In the genomic region with DNA sequence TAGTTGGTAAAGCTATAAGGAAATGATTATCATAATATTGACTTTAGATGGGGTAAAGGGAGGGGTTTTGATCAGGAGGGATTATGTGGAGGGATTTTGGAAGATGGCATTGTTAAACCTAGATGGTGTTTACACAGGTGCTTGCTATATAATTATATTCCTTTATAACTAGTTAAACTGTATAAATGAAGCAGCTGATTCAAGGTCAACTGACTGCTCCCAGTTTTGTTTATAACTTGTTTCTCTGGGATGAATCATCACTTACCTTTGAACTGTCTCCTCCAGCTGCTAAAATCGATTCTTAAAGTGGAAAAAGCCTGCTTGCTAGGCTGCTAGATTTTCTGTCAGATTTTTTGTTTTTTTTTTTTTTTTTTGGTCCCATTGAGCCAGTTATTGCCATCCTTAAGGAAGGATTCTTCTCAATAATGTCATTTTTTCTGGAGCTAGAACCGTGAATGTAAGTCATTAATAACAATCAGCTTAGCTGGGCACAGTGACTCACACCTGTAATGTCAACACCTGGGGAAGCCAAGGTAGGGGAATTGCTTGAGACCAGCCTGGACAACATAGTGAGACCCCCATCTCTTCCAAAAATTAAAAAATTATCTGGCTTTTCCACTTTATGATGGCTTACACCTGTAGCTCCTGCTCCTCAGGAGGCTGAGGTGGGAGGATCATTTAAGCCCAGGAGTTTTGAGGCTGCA, we compare ENCODE assay signal across 13 cellular contexts.
DNase-seq lines count a peak whose midpoint lies in the region; ATAC-seq, FAIRE-seq and TF ChIP-seq lines count a peak whose summit lies in the region.
"Had no signal": no experiment of that assay in that cellular context is flagged by ENCODE, and none has a peak within 500 bp of the region (broad histone marks: within the 10 kb centered on the region; RNA-seq: fewer than 3 reads in every experiment).

No MANE protein-coding gene starts in this region.

- H3K79me2 ChIP-seq in HepG2 (ENCODE audit: insufficient read depth, low read length), result no peaks in the 10 kb centered on the region
- no peaks in the 10 kb centered on the region for H3K79me2 ChIP-seq in GM23338 (replicated peaks; ENCODE audit: insufficient read depth)

- H4K20me1 ChIP-seq in HepG2 (ENCODE audit: insufficient read depth, low read length) (no peaks in the 10 kb centered on the region), GM23338 (replicated peaks; ENCODE audit: insufficient read depth) (no peaks in the 10 kb centered on the region; the same call in none of the 2 replicates)

- peaks cover 5% of the 10 kb centered on the region; the same call in 1 of the 2 replicates for H3K9me3 ChIP-seq in HepG2 (ENCODE audit: low read length)
- H3K9me3 ChIP-seq: BE2C, SJSA1 had no signal

- H3K4me3 ChIP-seq in HepG2 (replicated peaks in 1 of 3; ENCODE audit: insufficient read depth in 1 of 3, low read depth in 2 of 3, low read length in 3 of 3) (no peak overlapping the region; a peak in 1 of 6 replicates), GM23338 (no peak overlapping the region)
- H3K4me3 ChIP-seq: SJSA1, smooth muscle cell had no signal

- no peak overlapping the region for H3K4me3 Mint-ChIP-seq in GM23338
- H3K4me3 Mint-ChIP-seq: stimulated activated naive B cell treated with anti-CD40 and anti-IgM and Interleukin-4, amounts not matched to agents 10 μg/mL and 1 μg/mL and 100 μg/mL, for 72 hours had no signal

- H3K9ac ChIP-seq in HepG2 (ENCODE audit: insufficient read depth, low read depth, low read length), result no peak overlapping the region

- POLR2A ChIA-PET in HepG2 (lab: Yijun Ruan, JAX), result interaction anchor here (0.6 to 1.2 kb wide), 3 partner anchors 9 to 83 kb away, joined by 3 to 4 read pairs (median 3); no protein-coding TSS in a partner anchor

- ATAC-seq in HepG2 (peak; percentile 76), HG02973 (IDR thresholded peaks at IDR 0.05; ENCODE audit: unreplicated experiment) (no peak), GM23338 (no peak)
- ATAC-seq: stimulated activated naive B cell treated with anti-CD40 and anti-IgM and Interleukin-4, amounts not matched to agents 10 μg/mL and 1 μg/mL and 100 μg/mL, for 72 hours had no signal

- TF ChIP-seq POLR2A in HepG2 (IDR thresholded peaks at IDR 0.05; ENCODE audit: insufficient read depth in 1 of 2, low read depth in 2 of 2, low read length in 2 of 2), result no peak

- CTCF ChIA-PET in HepG2 (lab: Yijun Ruan, JAX; ENCODE audit: low intra/inter-chr PET ratio, low total read pairs), result no interaction called here

- TF ChIP-seq CTCF in VCaP (conservative IDR thresholded peaks at IDR 0.05), result no peak
- TF ChIP-seq CTCF in HepG2 (CRISPR knock-in tag; IDR thresholded peaks at IDR 0.05), result no peak
- no peak for TF ChIP-seq CTCF in GM23338 (conservative IDR thresholded peaks at IDR 0.05; ENCODE audit: low read depth in 2 of 2)

- no peak for FAIRE-seq in HepG2 (lab: Jason Lieb, UNC)

- 5% methylated on average over 2 of the region's 2 CpGs for WGBS in HepG2 (ENCODE audit: low lambda C conversion rate)

- no peak overlapping the region for H3K27ac Mint-ChIP-seq in GM23338
- H3K27ac Mint-ChIP-seq: stimulated activated naive B cell treated with anti-CD40 and anti-IgM and Interleukin-4, amounts not matched to agents 10 μg/mL and 1 μg/mL and 100 μg/mL, for 72 hours had no signal

- no peaks in the 10 kb centered on the region for H3K9me2 ChIP-seq in GM23338 (ENCODE audit: insufficient read depth)

- intact Hi-C loops in HepG2 (cut with micrococcal nuclease; ENCODE audit: unreplicated experiment), result no loop called here
- intact Hi-C loops in head of caudate nucleus (cut with DNase I), result no loop called here

- no peaks in the 10 kb centered on the region for H3F3A ChIP-seq in GM23338 (replicated peaks; ENCODE audit: low read depth)

- H3K4me2 ChIP-seq in HepG2 (ENCODE audit: low read depth, low read length) (peak overlapping the region; percentile 16; the same call in 1 of the 2 replicates), GM23338 (no peak overlapping the region)
- H3K4me2 ChIP-seq: smooth muscle cell had no signal

- peaks cover 55% of the 10 kb centered on the region for H3K4me1 ChIP-seq in HepG2 (ENCODE audit: insufficient read depth, low read length)
- no peaks in the 10 kb centered on the region for H3K4me1 ChIP-seq in GM23338 (ENCODE audit: insufficient read depth)
- H3K4me1 ChIP-seq: BE2C, SJSA1 had no signal

- H3K27me3 ChIP-seq in HepG2 (ENCODE audit: control insufficient read depth in 1 of 2, insufficient read depth in 2 of 2, low read length in 2 of 2) (no peaks in the 10 kb centered on the region), GM23338 (ENCODE audit: insufficient read depth) (no peaks in the 10 kb centered on the region)
- H3K27me3 ChIP-seq: BE2C, SJSA1 had no signal

- H3K36me3 Mint-ChIP-seq in GM23338 (ENCODE audit: low read depth), result peaks cover 3% of the 10 kb centered on the region; the same call in 2 of the 3 replicates

- BruUV-seq in HepG2 (replicated peaks; lab: Mats Ljungman, UMichigan), result no TSS peak

- H3K9me3 Mint-ChIP-seq in GM23338, result no peaks in the 10 kb centered on the region; the same call in 2 of the 3 replicates
- H3K9me3 Mint-ChIP-seq: stimulated activated naive B cell treated with anti-CD40 and anti-IgM and Interleukin-4, amounts not matched to agents 10 μg/mL and 1 μg/mL and 100 μg/mL, for 72 hours had no signal

- TF ChIP-seq RAD21 in HepG2 (CRISPR knock-in tag; IDR thresholded peaks at IDR 0.05), result no peak

- H2AFZ ChIP-seq in HepG2 (ENCODE audit: low read length) (no peak overlapping the region), GM23338 (no peak overlapping the region)

- H3K4me1 Mint-ChIP-seq in GM23338, result no peaks in the 10 kb centered on the region
- H3K4me1 Mint-ChIP-seq: stimulated activated naive B cell treated with anti-CD40 and anti-IgM and Interleukin-4, amounts not matched to agents 10 μg/mL and 1 μg/mL and 100 μg/mL, for 72 hours had no signal

- TF ChIP-seq EP300 in HepG2 (IDR thresholded peaks at IDR 0.05; ENCODE audit: low read depth in 2 of 2, low read length in 2 of 2) (peak in 1 of 2 experiments; percentile 85; a peak in 2 of 4 replicates), HepG2 (CRISPR knock-in tag; IDR thresholded peaks at IDR 0.05; ENCODE audit: borderline replicate concordance) (no peak)

- DNase-seq in COR-L47 (lab: John Stamatoyannopoulos, UW), result peak; percentile 73
- DNase-seq in NCI-H1930 (lab: John Stamatoyannopoulos, UW), result peak; percentile 72 to 77
- peak; percentile 86 for DNase-seq in HepG2 (ENCODE audit: low spot score)
- DNase-seq in GM23338 (ENCODE audit: low spot score), result no peak
- DNase-seq in head of caudate nucleus, result no peak
- DNase-seq in KG1 (lab: John Stamatoyannopoulos, UW), result no peak
- DNase-seq: amygdala; BE2C; stimulated activated naive B cell treated with anti-CD40 and anti-IgM and Interleukin-4, amounts not matched to agents 10 μg/mL and 1 μg/mL and 100 μg/mL, for 72 hours had no signal

- in situ Hi-C loops in HepG2 (cut with HindIII; ENCODE audit: extremely low pct_ligation_motif_present, low pct_unique_long_range_greater_than_20kb), result no loop called here

- H3K36me3 ChIP-seq in HepG2 (replicated peaks in 1 of 2; ENCODE audit: control insufficient read depth in 1 of 2, insufficient read depth in 2 of 2, low read length in 2 of 2) (0 out of 5 replicates have a peak, but pooled peaks cover 2 to 3% of the 10 kb centered on the region in 2 experiments), GM23338 (ENCODE audit: insufficient read depth) (no peaks in the 10 kb centered on the region)
- H3K36me3 ChIP-seq: BE2C, SJSA1 had no signal

- H3K27ac ChIP-seq in VCaP (peak overlapping the region; percentile 95), HepG2 (ENCODE audit: extremely low read length, insufficient read depth, low read length) (peak overlapping the region; percentile 56), GM23338 (ENCODE audit: low read depth) (no peak overlapping the region; the same call in 1 of the 2 replicates)
- H3K27ac ChIP-seq: SJSA1 had no signal

- H3K27me3 Mint-ChIP-seq in GM23338 (ENCODE audit: insufficient read depth, low read depth, poor library complexity), result peaks cover 2% of the 10 kb centered on the region
- H3K27me3 Mint-ChIP-seq: stimulated activated naive B cell treated with anti-CD40 and anti-IgM and Interleukin-4, amounts not matched to agents 10 μg/mL and 1 μg/mL and 100 μg/mL, for 72 hours had no signal

TF ChIP-seq in HepG2, 621 proteins besides CTCF, POLR2A, EP300 and RAD21 (continues in another document):
- TF ChIP-seq HDAC1 (CRISPR knock-in tag; IDR thresholded peaks at IDR 0.05), result peak; percentile 42
- TF ChIP-seq, protein P1, sequence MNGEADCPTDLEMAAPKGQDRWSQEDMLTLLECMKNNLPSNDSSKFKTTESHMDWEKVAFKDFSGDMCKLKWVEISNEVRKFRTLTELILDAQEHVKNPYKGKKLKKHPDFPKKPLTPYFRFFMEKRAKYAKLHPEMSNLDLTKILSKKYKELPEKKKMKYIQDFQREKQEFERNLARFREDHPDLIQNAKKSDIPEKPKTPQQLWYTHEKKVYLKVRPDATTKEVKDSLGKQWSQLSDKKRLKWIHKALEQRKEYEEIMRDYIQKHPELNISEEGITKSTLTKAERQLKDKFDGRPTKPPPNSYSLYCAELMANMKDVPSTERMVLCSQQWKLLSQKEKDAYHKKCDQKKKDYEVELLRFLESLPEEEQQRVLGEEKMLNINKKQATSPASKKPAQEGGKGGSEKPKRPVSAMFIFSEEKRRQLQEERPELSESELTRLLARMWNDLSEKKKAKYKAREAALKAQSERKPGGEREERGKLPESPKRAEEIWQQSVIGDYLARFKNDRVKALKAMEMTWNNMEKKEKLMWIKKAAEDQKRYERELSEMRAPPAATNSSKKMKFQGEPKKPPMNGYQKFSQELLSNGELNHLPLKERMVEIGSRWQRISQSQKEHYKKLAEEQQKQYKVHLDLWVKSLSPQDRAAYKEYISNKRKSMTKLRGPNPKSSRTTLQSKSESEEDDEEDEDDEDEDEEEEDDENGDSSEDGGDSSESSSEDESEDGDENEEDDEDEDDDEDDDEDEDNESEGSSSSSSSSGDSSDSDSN (CRISPR knock-in tag; IDR thresholded peaks at IDR 0.05), result no peak

TF ChIP-seq in GM23338, 12 proteins besides CTCF, POLR2A, EP300 and RAD21:
- no peak for TF ChIP-seq ZNF331 (CRISPR knock-in tag; IDR thresholded peaks at IDR 0.05; ENCODE audit: low read depth)

Comparison
In these comparisons a context has a peak if more than half of its experiments do, and no peak if none do; other contexts are left out.
1. DNase-seq: peak in COR-L47 (single experiment), NCI-H1930 (2 of 2) and HepG2 (single experiment); none in GM23338 (single experiment), head of caudate nucleus (0 of 42) and KG1 (single experiment).